Comparison of ENCODE assay signal across 15 cellular contexts in genomic region chr1:225378880-225379279, GRCh38.
DNase-seq lines count a peak whose midpoint lies in the region; ATAC-seq and TF ChIP-seq lines count a peak whose summit lies in the region.
"Had no signal": no experiment of that assay in that cellular context is flagged by ENCODE, and none has a peak within 500 bp of the region (broad histone marks: within the 10 kb centered on the region; RNA-seq: fewer than 3 reads in every experiment).

No MANE protein-coding gene starts in this region.

- no peaks in the 10 kb centered on the region for H3K36me3 Mint-ChIP-seq in effector memory CD8-positive, alpha-beta T cell (ENCODE audit: insufficient read depth)

- H3K27me3 Mint-ChIP-seq in effector memory CD8-positive, alpha-beta T cell, result no peaks in the 10 kb centered on the region
- H3K27me3 Mint-ChIP-seq in stimulated activated naive CD8-positive, alpha-beta T cell treated with anti-CD3 and anti-CD28 coated beads, Interleukin-15, amount 100 ng/mL, for 72 hours, result no peaks in the 10 kb centered on the region
- H3K27me3 Mint-ChIP-seq: activated CD4-positive, alpha-beta T cell treated with anti-CD3 and anti-CD28 coated beads, Interleukin-2, amount 10 ng/mL, durations not matched to agents 24 days and 14 days had no signal

- TF ChIP-seq CTCF in epithelial cell of esophagus (IDR thresholded peaks at IDR 0.05; ENCODE audit: insufficient read depth, low read depth, low read length, missing control alignments), result peak; percentile 8

- H3K4me3 Mint-ChIP-seq in effector memory CD8-positive, alpha-beta T cell, result no peak overlapping the region
- H3K4me3 Mint-ChIP-seq in stimulated activated naive CD8-positive, alpha-beta T cell treated with anti-CD3 and anti-CD28 coated beads, Interleukin-15, amount 100 ng/mL, for 72 hours, result no peak overlapping the region
- H3K4me3 Mint-ChIP-seq: activated CD4-positive, alpha-beta T cell treated with anti-CD3 and anti-CD28 coated beads, Interleukin-2, amount 10 ng/mL, durations not matched to agents 24 days and 14 days had no signal

- no peak overlapping the region for H3K4me3 ChIP-seq in epithelial cell of esophagus (ENCODE audit: low read length)
- H3K4me3 ChIP-seq: lower lobe of right lung, psoas muscle, SK-N-MC, uterus had no signal

- H3K4me1 Mint-ChIP-seq in effector memory CD8-positive, alpha-beta T cell (ENCODE audit: low read depth in 2 of 2), result no peaks in the 10 kb centered on the region
- no peaks in the 10 kb centered on the region for H3K4me1 Mint-ChIP-seq in stimulated activated naive CD8-positive, alpha-beta T cell treated with anti-CD3 and anti-CD28 coated beads, Interleukin-15, amount 100 ng/mL, for 72 hours

- no peak for TF ChIP-seq RAD21 in Ishikawa (IDR thresholded peaks at IDR 0.05; ENCODE audit: low read depth)

- H3K27ac Mint-ChIP-seq in effector memory CD8-positive, alpha-beta T cell, result no peak overlapping the region
- H3K27ac Mint-ChIP-seq in stimulated activated naive CD8-positive, alpha-beta T cell treated with anti-CD3 and anti-CD28 coated beads, Interleukin-15, amount 100 ng/mL, for 72 hours, result no peak overlapping the region
- H3K27ac Mint-ChIP-seq: activated CD4-positive, alpha-beta T cell treated with anti-CD3 and anti-CD28 coated beads, Interleukin-2, amount 10 ng/mL, durations not matched to agents 24 days and 14 days had no signal

- peak; percentile 26 for DNase-seq in ELR (ENCODE audit: low read depth)
- peak; percentile 98 for DNase-seq in epithelial cell of esophagus (ENCODE audit: low read depth)
- peak; percentile 57 for DNase-seq in left kidney (ENCODE audit: low read depth, low spot score)
- no peak for DNase-seq in activated CD8-positive, alpha-beta memory T cell treated with anti-CD3 and anti-CD28 coated beads, Interleukin-2, amount 50 U/mL, for 48 hours
- DNase-seq in effector memory CD8-positive, alpha-beta T cell, result no peak
- DNase-seq in stimulated activated naive CD8-positive, alpha-beta T cell treated with anti-CD3 and anti-CD28 coated beads, Interleukin-15, amount 100 ng/mL, for 72 hours, result no peak
- DNase-seq: activated CD4-positive, alpha-beta T cell treated with anti-CD3 and anti-CD28 coated beads, Interleukin-2, amount 10 ng/mL, durations not matched to agents 24 days and 14 days; activated naive CD4-positive, alpha-beta T cell treated with Interleukin-2 at 50 U/mL for 16 hours; lower lobe of right lung; NCI-H2081; psoas muscle; uterus had no signal

- H3K9me3 Mint-ChIP-seq in effector memory CD8-positive, alpha-beta T cell, result no peaks in the 10 kb centered on the region
- H3K9me3 Mint-ChIP-seq in stimulated activated naive CD8-positive, alpha-beta T cell treated with anti-CD3 and anti-CD28 coated beads, Interleukin-15, amount 100 ng/mL, for 72 hours, result no peaks in the 10 kb centered on the region
- H3K9me3 Mint-ChIP-seq: activated CD4-positive, alpha-beta T cell treated with anti-CD3 and anti-CD28 coated beads, Interleukin-2, amount 10 ng/mL, durations not matched to agents 24 days and 14 days had no signal

- no peak for ATAC-seq in effector memory CD8-positive, alpha-beta T cell (replicated peaks)
- ATAC-seq in stimulated activated naive CD8-positive, alpha-beta T cell treated with anti-CD3 and anti-CD28 coated beads, Interleukin-15, amount 100 ng/mL, for 72 hours, result no peak
- ATAC-seq in HG03280 (IDR thresholded peaks at IDR 0.05; ENCODE audit: unreplicated experiment), result no peak

- TF ChIP-seq EP300 in Ishikawa (IDR thresholded peaks at IDR 0.05; ENCODE audit: borderline replicate concordance), result no peak

TF ChIP-seq in Ishikawa, 13 proteins besides CTCF, POLR2A, EP300 and RAD21:
- TF ChIP-seq CEBPB (IDR thresholded peaks at IDR 0.05), result peak; percentile 20; the same call in 1 of the 2 replicates
- no peak for TF ChIP-seq EGR1 (IDR thresholded peaks at IDR 0.05)
- TF ChIP-seq MAX (IDR thresholded peaks at IDR 0.05), result peak; percentile 69
- TF ChIP-seq TEAD4 (IDR thresholded peaks at IDR 0.05), result no peak
TF ChIP-seq in Ishikawa: peak in this region for 2.

Comparison
In these comparisons a context has a peak if more than half of its experiments do, and no peak if none do; other contexts are left out.
1. DNase-seq: peak in ELR (single experiment), epithelial cell of esophagus (single experiment) and left kidney (single experiment); none in activated CD8-positive, alpha-beta memory T cell treated with anti-CD3 and anti-CD28 coated beads, Interleukin-2, amount 50 U/mL, for 48 hours (single experiment), effector memory CD8-positive, alpha-beta T cell (0 of 3) and stimulated activated naive CD8-positive, alpha-beta T cell treated with anti-CD3 and anti-CD28 coated beads, Interleukin-15, amount 100 ng/mL, for 72 hours (0 of 2).